In the genomic region with DNA sequence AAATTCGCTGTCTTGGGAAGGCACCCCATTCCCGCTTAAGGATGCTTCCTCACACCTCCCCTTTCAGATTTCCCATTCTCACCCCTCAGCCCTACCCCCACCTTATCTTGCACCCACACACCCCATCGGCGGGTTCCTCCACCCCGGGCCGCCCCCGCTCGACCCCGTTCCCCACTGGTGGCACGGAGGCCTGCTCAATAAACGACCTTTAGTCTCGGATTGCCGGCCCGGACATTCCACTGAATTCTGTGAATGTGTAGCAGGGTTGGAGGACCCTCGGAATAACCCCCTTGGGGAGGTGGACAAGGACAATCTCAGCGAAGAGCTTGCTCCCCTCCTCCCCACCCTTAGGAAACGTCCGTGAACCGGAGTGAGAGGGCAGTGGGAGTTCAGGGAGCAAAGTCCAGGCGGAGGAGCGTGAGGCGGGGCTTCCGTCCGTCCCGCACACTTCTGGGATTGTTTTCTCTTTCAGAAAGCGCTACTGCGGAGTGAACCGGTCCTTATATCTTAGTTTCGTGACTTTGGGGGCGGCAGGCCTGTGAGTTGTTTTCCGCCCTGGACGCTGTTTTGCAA, we compare ENCODE assay signal across 1 cellular context.
TF ChIP-seq lines count a peak whose summit lies in the region.

No MANE protein-coding gene starts in this region.

TF ChIP-seq in HepG2, 621 proteins besides CTCF, POLR2A, EP300 and RAD21 (continued from another document and continues in another):
- peak; percentile 23; the same call in 1 of the 2 replicates for TF ChIP-seq ZNF761 (CRISPR knock-in tag; conservative IDR thresholded peaks at IDR 0.05)
- no peak for TF ChIP-seq MAFF (IDR thresholded peaks at IDR 0.05; ENCODE audit: low read depth, low read length)
- TF ChIP-seq MIER2 (CRISPR knock-in tag; IDR thresholded peaks at IDR 0.05): peak; percentile 59
- TF ChIP-seq, protein P1, sequence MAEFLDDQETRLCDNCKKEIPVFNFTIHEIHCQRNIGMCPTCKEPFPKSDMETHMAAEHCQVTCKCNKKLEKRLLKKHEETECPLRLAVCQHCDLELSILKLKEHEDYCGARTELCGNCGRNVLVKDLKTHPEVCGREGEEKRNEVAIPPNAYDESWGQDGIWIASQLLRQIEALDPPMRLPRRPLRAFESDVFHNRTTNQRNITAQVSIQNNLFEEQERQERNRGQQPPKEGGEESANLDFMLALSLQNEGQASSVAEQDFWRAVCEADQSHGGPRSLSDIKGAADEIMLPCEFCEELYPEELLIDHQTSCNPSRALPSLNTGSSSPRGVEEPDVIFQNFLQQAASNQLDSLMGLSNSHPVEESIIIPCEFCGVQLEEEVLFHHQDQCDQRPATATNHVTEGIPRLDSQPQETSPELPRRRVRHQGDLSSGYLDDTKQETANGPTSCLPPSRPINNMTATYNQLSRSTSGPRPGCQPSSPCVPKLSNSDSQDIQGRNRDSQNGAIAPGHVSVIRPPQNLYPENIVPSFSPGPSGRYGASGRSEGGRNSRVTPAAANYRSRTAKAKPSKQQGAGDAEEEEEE (CRISPR knock-in tag; IDR thresholded peaks at IDR 0.05; ENCODE audit: borderline replicate concordance): peak; percentile 13; the same call in 1 of the 2 replicates
- peak; percentile 89 for TF ChIP-seq KDM2A (CRISPR knock-in tag; IDR thresholded peaks at IDR 0.05; ENCODE audit: borderline replicate concordance, low read depth)
- TF ChIP-seq MAZ (IDR thresholded peaks at IDR 0.05; ENCODE audit: borderline replicate concordance, low read depth, low read length): peak; percentile 82; the same call in 1 of the 2 replicates
- peak; percentile 48; the same call in 1 of the 2 replicates for TF ChIP-seq MAZ (CRISPR knock-in tag; IDR thresholded peaks at IDR 0.05; ENCODE audit: low read depth)
- TF ChIP-seq ZNF552 (CRISPR knock-in tag; IDR thresholded peaks at IDR 0.05; ENCODE audit: borderline replicate concordance): no peak
- no peak for TF ChIP-seq RFX3 (CRISPR knock-in tag; IDR thresholded peaks at IDR 0.05)
- TF ChIP-seq LCORL (IDR thresholded peaks at IDR 0.05): peak; percentile 49; the same call in 1 of the 2 replicates
- peak; percentile 36; the same call in 1 of the 2 replicates for TF ChIP-seq LCORL (CRISPR knock-in tag; IDR thresholded peaks at IDR 0.05)
- TF ChIP-seq ZNF264 (CRISPR knock-in tag; IDR thresholded peaks at IDR 0.05): peak; percentile 40; the same call in 1 of the 2 replicates
- TF ChIP-seq, protein P2, sequence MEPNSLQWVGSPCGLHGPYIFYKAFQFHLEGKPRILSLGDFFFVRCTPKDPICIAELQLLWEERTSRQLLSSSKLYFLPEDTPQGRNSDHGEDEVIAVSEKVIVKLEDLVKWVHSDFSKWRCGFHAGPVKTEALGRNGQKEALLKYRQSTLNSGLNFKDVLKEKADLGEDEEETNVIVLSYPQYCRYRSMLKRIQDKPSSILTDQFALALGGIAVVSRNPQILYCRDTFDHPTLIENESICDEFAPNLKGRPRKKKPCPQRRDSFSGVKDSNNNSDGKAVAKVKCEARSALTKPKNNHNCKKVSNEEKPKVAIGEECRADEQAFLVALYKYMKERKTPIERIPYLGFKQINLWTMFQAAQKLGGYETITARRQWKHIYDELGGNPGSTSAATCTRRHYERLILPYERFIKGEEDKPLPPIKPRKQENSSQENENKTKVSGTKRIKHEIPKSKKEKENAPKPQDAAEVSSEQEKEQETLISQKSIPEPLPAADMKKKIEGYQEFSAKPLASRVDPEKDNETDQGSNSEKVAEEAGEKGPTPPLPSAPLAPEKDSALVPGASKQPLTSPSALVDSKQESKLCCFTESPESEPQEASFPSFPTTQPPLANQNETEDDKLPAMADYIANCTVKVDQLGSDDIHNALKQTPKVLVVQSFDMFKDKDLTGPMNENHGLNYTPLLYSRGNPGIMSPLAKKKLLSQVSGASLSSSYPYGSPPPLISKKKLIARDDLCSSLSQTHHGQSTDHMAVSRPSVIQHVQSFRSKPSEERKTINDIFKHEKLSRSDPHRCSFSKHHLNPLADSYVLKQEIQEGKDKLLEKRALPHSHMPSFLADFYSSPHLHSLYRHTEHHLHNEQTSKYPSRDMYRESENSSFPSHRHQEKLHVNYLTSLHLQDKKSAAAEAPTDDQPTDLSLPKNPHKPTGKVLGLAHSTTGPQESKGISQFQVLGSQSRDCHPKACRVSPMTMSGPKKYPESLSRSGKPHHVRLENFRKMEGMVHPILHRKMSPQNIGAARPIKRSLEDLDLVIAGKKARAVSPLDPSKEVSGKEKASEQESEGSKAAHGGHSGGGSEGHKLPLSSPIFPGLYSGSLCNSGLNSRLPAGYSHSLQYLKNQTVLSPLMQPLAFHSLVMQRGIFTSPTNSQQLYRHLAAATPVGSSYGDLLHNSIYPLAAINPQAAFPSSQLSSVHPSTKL (CRISPR knock-in tag; IDR thresholded peaks at IDR 0.05): peak; percentile 78
- TF ChIP-seq ETV5 (CRISPR knock-in tag; IDR thresholded peaks at IDR 0.05; ENCODE audit: borderline replicate concordance): peak; percentile 77; the same call in 1 of the 2 replicates
- TF ChIP-seq, protein P3, sequence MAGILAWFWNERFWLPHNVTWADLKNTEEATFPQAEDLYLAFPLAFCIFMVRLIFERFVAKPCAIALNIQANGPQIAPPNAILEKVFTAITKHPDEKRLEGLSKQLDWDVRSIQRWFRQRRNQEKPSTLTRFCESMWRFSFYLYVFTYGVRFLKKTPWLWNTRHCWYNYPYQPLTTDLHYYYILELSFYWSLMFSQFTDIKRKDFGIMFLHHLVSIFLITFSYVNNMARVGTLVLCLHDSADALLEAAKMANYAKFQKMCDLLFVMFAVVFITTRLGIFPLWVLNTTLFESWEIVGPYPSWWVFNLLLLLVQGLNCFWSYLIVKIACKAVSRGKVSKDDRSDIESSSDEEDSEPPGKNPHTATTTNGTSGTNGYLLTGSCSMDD (CRISPR knock-in tag; IDR thresholded peaks at IDR 0.05): no peak
- no peak for TF ChIP-seq ZNF790 (CRISPR knock-in tag; IDR thresholded peaks at IDR 0.05; ENCODE audit: borderline replicate concordance)
- peak; percentile 63 for TF ChIP-seq MIXL1 (CRISPR knock-in tag; IDR thresholded peaks at IDR 0.05)
- TF ChIP-seq, protein P4, sequence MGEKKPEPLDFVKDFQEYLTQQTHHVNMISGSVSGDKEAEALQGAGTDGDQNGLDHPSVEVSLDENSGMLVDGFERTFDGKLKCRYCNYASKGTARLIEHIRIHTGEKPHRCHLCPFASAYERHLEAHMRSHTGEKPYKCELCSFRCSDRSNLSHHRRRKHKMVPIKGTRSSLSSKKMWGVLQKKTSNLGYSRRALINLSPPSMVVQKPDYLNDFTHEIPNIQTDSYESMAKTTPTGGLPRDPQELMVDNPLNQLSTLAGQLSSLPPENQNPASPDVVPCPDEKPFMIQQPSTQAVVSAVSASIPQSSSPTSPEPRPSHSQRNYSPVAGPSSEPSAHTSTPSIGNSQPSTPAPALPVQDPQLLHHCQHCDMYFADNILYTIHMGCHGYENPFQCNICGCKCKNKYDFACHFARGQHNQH (CRISPR knock-in tag; IDR thresholded peaks at IDR 0.05): peak; percentile 84
- TF ChIP-seq CAMTA2 (CRISPR knock-in tag; IDR thresholded peaks at IDR 0.05; ENCODE audit: borderline replicate concordance): no peak
- no peak for TF ChIP-seq ZNF546 (CRISPR knock-in tag; conservative IDR thresholded peaks at IDR 0.05)
- TF ChIP-seq CREB1 (IDR thresholded peaks at IDR 0.05): no peak
- no peak for TF ChIP-seq CREB1 (CRISPR knock-in tag; IDR thresholded peaks at IDR 0.05)
- peak; percentile 39 for TF ChIP-seq ZFY (CRISPR knock-in tag; IDR thresholded peaks at IDR 0.05)
- TF ChIP-seq, protein P5, sequence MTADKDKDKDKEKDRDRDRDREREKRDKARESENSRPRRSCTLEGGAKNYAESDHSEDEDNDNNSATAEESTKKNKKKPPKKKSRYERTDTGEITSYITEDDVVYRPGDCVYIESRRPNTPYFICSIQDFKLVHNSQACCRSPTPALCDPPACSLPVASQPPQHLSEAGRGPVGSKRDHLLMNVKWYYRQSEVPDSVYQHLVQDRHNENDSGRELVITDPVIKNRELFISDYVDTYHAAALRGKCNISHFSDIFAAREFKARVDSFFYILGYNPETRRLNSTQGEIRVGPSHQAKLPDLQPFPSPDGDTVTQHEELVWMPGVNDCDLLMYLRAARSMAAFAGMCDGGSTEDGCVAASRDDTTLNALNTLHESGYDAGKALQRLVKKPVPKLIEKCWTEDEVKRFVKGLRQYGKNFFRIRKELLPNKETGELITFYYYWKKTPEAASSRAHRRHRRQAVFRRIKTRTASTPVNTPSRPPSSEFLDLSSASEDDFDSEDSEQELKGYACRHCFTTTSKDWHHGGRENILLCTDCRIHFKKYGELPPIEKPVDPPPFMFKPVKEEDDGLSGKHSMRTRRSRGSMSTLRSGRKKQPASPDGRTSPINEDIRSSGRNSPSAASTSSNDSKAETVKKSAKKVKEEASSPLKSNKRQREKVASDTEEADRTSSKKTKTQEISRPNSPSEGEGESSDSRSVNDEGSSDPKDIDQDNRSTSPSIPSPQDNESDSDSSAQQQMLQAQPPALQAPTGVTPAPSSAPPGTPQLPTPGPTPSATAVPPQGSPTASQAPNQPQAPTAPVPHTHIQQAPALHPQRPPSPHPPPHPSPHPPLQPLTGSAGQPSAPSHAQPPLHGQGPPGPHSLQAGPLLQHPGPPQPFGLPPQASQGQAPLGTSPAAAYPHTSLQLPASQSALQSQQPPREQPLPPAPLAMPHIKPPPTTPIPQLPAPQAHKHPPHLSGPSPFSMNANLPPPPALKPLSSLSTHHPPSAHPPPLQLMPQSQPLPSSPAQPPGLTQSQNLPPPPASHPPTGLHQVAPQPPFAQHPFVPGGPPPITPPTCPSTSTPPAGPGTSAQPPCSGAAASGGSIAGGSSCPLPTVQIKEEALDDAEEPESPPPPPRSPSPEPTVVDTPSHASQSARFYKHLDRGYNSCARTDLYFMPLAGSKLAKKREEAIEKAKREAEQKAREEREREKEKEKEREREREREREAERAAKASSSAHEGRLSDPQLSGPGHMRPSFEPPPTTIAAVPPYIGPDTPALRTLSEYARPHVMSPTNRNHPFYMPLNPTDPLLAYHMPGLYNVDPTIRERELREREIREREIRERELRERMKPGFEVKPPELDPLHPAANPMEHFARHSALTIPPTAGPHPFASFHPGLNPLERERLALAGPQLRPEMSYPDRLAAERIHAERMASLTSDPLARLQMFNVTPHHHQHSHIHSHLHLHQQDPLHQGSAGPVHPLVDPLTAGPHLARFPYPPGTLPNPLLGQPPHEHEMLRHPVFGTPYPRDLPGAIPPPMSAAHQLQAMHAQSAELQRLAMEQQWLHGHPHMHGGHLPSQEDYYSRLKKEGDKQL (CRISPR knock-in tag; IDR thresholded peaks at IDR 0.05; ENCODE audit: low read depth): peak; percentile 74; the same call in 1 of the 2 replicates
- TF ChIP-seq HDAC2 (CRISPR knock-in tag; IDR thresholded peaks at IDR 0.05): peak; percentile 89
- TF ChIP-seq ZNF672 (CRISPR knock-in tag; IDR thresholded peaks at IDR 0.05): no peak
- TF ChIP-seq ZNF350 (CRISPR knock-in tag; IDR thresholded peaks at IDR 0.05; ENCODE audit: borderline replicate concordance, low read depth): 0 out of 2 replicates have a peak, but pooled peaks have one; percentile 49
- TF ChIP-seq GABPA (IDR thresholded peaks at IDR 0.05; ENCODE audit: low read depth, low read length): no peak
- TF ChIP-seq GABPA (CRISPR knock-in tag; IDR thresholded peaks at IDR 0.05; ENCODE audit: low read depth): peak; percentile 80
- no peak for TF ChIP-seq YY1 (IDR thresholded peaks at IDR 0.05; ENCODE audit: insufficient read depth, insufficient replicate concordance, low read depth, low read length)
- TF ChIP-seq SSRP1 (CRISPR knock-in tag; IDR thresholded peaks at IDR 0.05): 0 out of 2 replicates have a peak, but pooled peaks have one; percentile 6
- TF ChIP-seq HOXD1 (CRISPR knock-in tag; IDR thresholded peaks at IDR 0.05): no peak
- TF ChIP-seq CEBPG (CRISPR knock-in tag; IDR thresholded peaks at IDR 0.05): peak; percentile 55
- TF ChIP-seq DPF2 (CRISPR knock-in tag; IDR thresholded peaks at IDR 0.05; ENCODE audit: borderline replicate concordance, low read depth): peak; percentile 60
- TF ChIP-seq GPN1 (CRISPR knock-in tag; IDR thresholded peaks at IDR 0.05; ENCODE audit: borderline replicate concordance): no peak
- TF ChIP-seq, protein P6, sequence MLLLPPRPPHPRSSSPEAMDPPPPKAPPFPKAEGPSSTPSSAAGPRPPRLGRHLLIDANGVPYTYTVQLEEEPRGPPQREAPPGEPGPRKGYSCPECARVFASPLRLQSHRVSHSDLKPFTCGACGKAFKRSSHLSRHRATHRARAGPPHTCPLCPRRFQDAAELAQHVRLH (CRISPR knock-in tag; IDR thresholded peaks at IDR 0.05; ENCODE audit: borderline replicate concordance, low read depth): peak; percentile 82; the same call in 1 of the 2 replicates
- TF ChIP-seq ZNF780A (CRISPR knock-in tag; IDR thresholded peaks at IDR 0.05): peak; percentile 70; the same call in 1 of the 2 replicates
- peak; percentile 77; the same call in 1 of the 2 replicates for TF ChIP-seq ZFX (CRISPR knock-in tag; IDR thresholded peaks at IDR 0.05; ENCODE audit: low read depth)
- TF ChIP-seq, protein P7, sequence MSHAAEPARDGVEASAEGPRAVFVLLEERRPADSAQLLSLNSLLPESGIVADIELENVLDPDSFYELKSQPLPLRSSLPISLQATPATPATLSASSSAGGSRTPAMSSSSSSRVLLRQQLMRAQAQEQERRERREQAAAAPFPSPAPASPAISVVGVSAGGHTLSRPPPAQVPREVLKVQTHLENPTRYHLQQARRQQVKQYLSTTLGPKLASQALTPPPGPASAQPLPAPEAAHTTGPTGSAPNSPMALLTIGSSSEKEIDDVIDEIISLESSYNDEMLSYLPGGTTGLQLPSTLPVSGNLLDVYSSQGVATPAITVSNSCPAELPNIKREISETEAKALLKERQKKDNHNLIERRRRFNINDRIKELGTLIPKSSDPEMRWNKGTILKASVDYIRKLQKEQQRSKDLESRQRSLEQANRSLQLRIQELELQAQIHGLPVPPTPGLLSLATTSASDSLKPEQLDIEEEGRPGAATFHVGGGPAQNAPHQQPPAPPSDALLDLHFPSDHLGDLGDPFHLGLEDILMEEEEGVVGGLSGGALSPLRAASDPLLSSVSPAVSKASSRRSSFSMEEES (CRISPR knock-in tag; IDR thresholded peaks at IDR 0.05): peak; percentile 64; the same call in 1 of the 2 replicates
- TF ChIP-seq, protein P8, sequence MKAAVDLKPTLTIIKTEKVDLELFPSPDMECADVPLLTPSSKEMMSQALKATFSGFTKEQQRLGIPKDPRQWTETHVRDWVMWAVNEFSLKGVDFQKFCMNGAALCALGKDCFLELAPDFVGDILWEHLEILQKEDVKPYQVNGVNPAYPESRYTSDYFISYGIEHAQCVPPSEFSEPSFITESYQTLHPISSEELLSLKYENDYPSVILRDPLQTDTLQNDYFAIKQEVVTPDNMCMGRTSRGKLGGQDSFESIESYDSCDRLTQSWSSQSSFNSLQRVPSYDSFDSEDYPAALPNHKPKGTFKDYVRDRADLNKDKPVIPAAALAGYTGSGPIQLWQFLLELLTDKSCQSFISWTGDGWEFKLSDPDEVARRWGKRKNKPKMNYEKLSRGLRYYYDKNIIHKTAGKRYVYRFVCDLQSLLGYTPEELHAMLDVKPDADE (CRISPR knock-in tag; IDR thresholded peaks at IDR 0.05): no peak; the same call in 1 of the 2 replicates
- peak; percentile 64; the same call in 1 of the 2 replicates for TF ChIP-seq MYC (CRISPR knock-in tag; IDR thresholded peaks at IDR 0.05; ENCODE audit: borderline replicate concordance)
